ENCODE assay signal across 15 cellular contexts in genomic region chr9:94967481-94967880, GRCh38.
DNase-seq lines count a peak whose midpoint lies in the region; ATAC-seq and TF ChIP-seq lines count a peak whose summit lies in the region.
"Had no signal": no experiment of that assay in that cellular context is flagged by ENCODE, and none has a peak within 500 bp of the region (broad histone marks: within the 10 kb centered on the region; RNA-seq: fewer than 3 reads in every experiment).

No MANE protein-coding gene starts in this region.

- H3K36me3 Mint-ChIP-seq in T-helper 17 cell (ENCODE audit: low read depth): peaks cover 4% of the 10 kb centered on the region

- peaks cover 6% of the 10 kb centered on the region for H3K4me1 Mint-ChIP-seq in T-helper 17 cell
- H3K4me1 Mint-ChIP-seq: CD4-positive, alpha-beta memory T cell had no signal

- no peaks in the 10 kb centered on the region for H3K9me3 ChIP-seq in T-helper 17 cell (ENCODE audit: control insufficient read depth, low read length, poor library complexity, severe bottlenecking)

- no peak overlapping the region for H3K4me3 Mint-ChIP-seq in T-helper 17 cell
- H3K4me3 Mint-ChIP-seq: CD4-positive, alpha-beta memory T cell; GM23338 had no signal

- in situ Hi-C loops in ACHN (cut with HindIII; ENCODE audit: low pct_ligation_motif_present, low pct_unique_long_range_greater_than_20kb, low sequenced_read_pairs) (no loop called here), Caki2 (cut with HindIII; ENCODE audit: low pct_unique_long_range_greater_than_20kb, low sequenced_read_pairs) (no loop called here)

- no peaks in the 10 kb centered on the region for H3K27me3 Mint-ChIP-seq in T-helper 17 cell
- H3K27me3 Mint-ChIP-seq: CD4-positive, alpha-beta memory T cell had no signal

- no peak overlapping the region for H3K27ac Mint-ChIP-seq in T-helper 17 cell
- H3K27ac Mint-ChIP-seq: CD4-positive, alpha-beta memory T cell; GM23338 had no signal

- ATAC-seq in T-helper 17 cell (no peak), GM18505 (IDR thresholded peaks at IDR 0.05; ENCODE audit: unreplicated experiment) (no peak), HG02798 (IDR thresholded peaks at IDR 0.05; ENCODE audit: poor library complexity, unreplicated experiment) (no peak)
- ATAC-seq: GM12878, GM23338, HCT116 had no signal

- no peak for TF ChIP-seq POLR2A in GM18505 (IDR thresholded peaks at IDR 0.05; ENCODE audit: borderline replicate concordance, extremely low read depth, insufficient read depth, insufficient read length)

- peak; percentile 45 for DNase-seq in ACHN
- DNase-seq in Caki2 (ENCODE audit: low read depth): peak; percentile 50
- DNase-seq in glomerular visceral epithelial cell (ENCODE audit: extremely low spot score): peak; percentile 62
- peak; percentile 72 for DNase-seq in mucosa of gallbladder (ENCODE audit: low spot score)
- no peak for DNase-seq in T-helper 17 cell
- DNase-seq: CD4-positive, alpha-beta memory T cell; GDM1; NCI-H1092; NCI-H1694; NCI-H748 treated with DMSO at 0.1 percent for 48 hours had no signal

Comparison
In these comparisons a context has a peak if more than half of its experiments do, and no peak if none do; other contexts are left out.
1. DNase-seq: peak in ACHN (single experiment), Caki2 (single experiment), glomerular visceral epithelial cell (single experiment) and mucosa of gallbladder (single experiment); none in T-helper 17 cell (0 of 3).